ENCODE assay signal across 8 cellular contexts in genomic region chr14:93183596-93184317, GRCh38. TPM values are rescaled to one million over a fixed set of nuclear protein-coding genes. Genes with fewer than 3 reads are reported as not detected.
DNase-seq lines count a peak whose midpoint lies in the region; ATAC-seq and TF ChIP-seq lines count a peak whose summit lies in the region.

No MANE protein-coding gene starts in this region.

- no peak for TF ChIP-seq CTCF in BJ (IDR thresholded peaks at IDR 0.05; ENCODE audit: insufficient read depth, low read depth, low read length)

- no peaks in the 10 kb centered on the region for H3K27me3 ChIP-seq in BJ (ENCODE audit: control insufficient read depth, insufficient read depth, low read length)

- H3K36me3 Mint-ChIP-seq in IgD-negative memory B cell, result no peaks in the 10 kb centered on the region
- peaks cover 0 to 26% (median 1%) of the 10 kb centered on the region in 3 donors for H3K36me3 Mint-ChIP-seq in naive thymus-derived CD8-positive, alpha-beta T cell

- peak overlapping the region; percentile 86 to 93 (median 90) for H3K4me3 Mint-ChIP-seq in IgD-negative memory B cell
- H3K4me3 Mint-ChIP-seq in naive thymus-derived CD8-positive, alpha-beta T cell, result peak overlapping the region; percentile 81 to 95 (median 87)

- H3K27ac Mint-ChIP-seq in IgD-negative memory B cell, result peak overlapping the region; percentile 80 to 97 (median 93)
- peak overlapping the region; percentile 77 to 95 (median 92) for H3K27ac Mint-ChIP-seq in naive thymus-derived CD8-positive, alpha-beta T cell

- no peaks in the 10 kb centered on the region; the same call in none of the 2 replicates for H3K36me3 ChIP-seq in BJ (ENCODE audit: control insufficient read depth, insufficient read depth, low read length)

- no peak for DNase-seq in BJ (ENCODE audit: low read depth)
- no peak for DNase-seq in naive thymus-derived CD8-positive, alpha-beta T cell
- DNase-seq in stimulated activated CD8-positive, alpha-beta memory T cell treated with anti-CD3 and anti-CD28 coated beads, Interleukin-4, amount 100 ng/mL, for 48 hours, result no peak
- DNase-seq in NCI-H146 treated with DMSO at 0.1 percent for 48 hours (lab: John Stamatoyannopoulos, UW; ENCODE audit: unreplicated experiment), result no peak

- no peaks in the 10 kb centered on the region for H3K27me3 Mint-ChIP-seq in IgD-negative memory B cell
- no peaks in the 10 kb centered on the region for H3K27me3 Mint-ChIP-seq in naive thymus-derived CD8-positive, alpha-beta T cell

- ATAC-seq in naive thymus-derived CD8-positive, alpha-beta T cell, result no peak
- ATAC-seq in HG03280 (IDR thresholded peaks at IDR 0.05; ENCODE audit: unreplicated experiment) (no peak), GM19035 (IDR thresholded peaks at IDR 0.05; ENCODE audit: unreplicated experiment) (no peak)

- H3K4me1 Mint-ChIP-seq in IgD-negative memory B cell, result peaks cover 21 to 30% (median 24%) of the 10 kb centered on the region in 3 donors
- peaks cover 16 to 40% (median 36%) of the 10 kb centered on the region in 4 donors for H3K4me1 Mint-ChIP-seq in naive thymus-derived CD8-positive, alpha-beta T cell

- H3K27ac ChIP-seq in cingulate gyrus (ENCODE audit: low read depth, low read length), result peak overlapping the region; percentile 96

- no peaks in the 10 kb centered on the region for H3K9me3 Mint-ChIP-seq in IgD-negative memory B cell
- H3K9me3 Mint-ChIP-seq in naive thymus-derived CD8-positive, alpha-beta T cell, result no peaks in the 10 kb centered on the region

- peak overlapping the region; percentile 99 for H3K4me3 ChIP-seq in BJ (ENCODE audit: low read depth, low read length)

- CTCF ChIA-PET in BJ (lab: Yijun Ruan, JAX), result interaction anchor here (0.6 to 1.0 kb wide), 3 partner anchors 71 to 645 kb away, joined by 3 to 4 read pairs (median 4); no protein-coding TSS in a partner anchor

- POLR2A ChIA-PET in BJ (lab: Charles Lee), result no interaction called here
- POLR2A ChIA-PET in naive thymus-derived CD8-positive, alpha-beta T cell (lab: Charles Lee), result interaction anchor here (1.0 to 2.6 kb wide), 10 partner anchors 11 to 390 kb away, joined by 3 to 36 read pairs (median 6); partner anchors contain the start of genes GOLGA5, GON7, ITPK1 and UBR7

RNA-seq across cellular contexts. Expression of gene MOAP1, which starts 0.9 kb away (rescaled TPM):
- polyA plus RNA-seq in BJ (2011; rRNA removed) (15.5 and 20.0 TPM in 2 replicates), IgD-negative memory B cell (53.8 TPM)
- 4.0 TPM in 2 replicates for polyA minus RNA-seq in BJ (2011; rRNA and poly(A)+ RNA removed)
- 10 to 100 TPM; 58.3 to 58.7 TPM for total RNA-seq in naive thymus-derived CD8-positive, alpha-beta T cell
- polyA plus RNA-seq in naive thymus-derived CD8-positive, alpha-beta T cell, result 10 to 100 TPM; 56.8 to 75.0 (median 72.2) TPM

RNA-seq across cellular contexts. Expression of gene LYSET, which starts 1.4 kb away (rescaled TPM):
- 6.8 and 12.8 TPM in 2 replicates for polyA plus RNA-seq in BJ (2011; rRNA removed)
- 1.9 and 3.7 TPM in 2 replicates for polyA minus RNA-seq in BJ (2011; rRNA and poly(A)+ RNA removed)
- polyA plus RNA-seq in IgD-negative memory B cell, result 28.8 TPM
- 10 to 100 TPM; 17.4 to 21.7 TPM for total RNA-seq in naive thymus-derived CD8-positive, alpha-beta T cell
- polyA plus RNA-seq in naive thymus-derived CD8-positive, alpha-beta T cell, result 10 to 100 TPM; 33.8 to 46.0 (median 42.1) TPM

RNA-seq across cellular contexts. Expression of gene GON7, which starts 23.1 kb away (rescaled TPM):
- polyA plus RNA-seq in BJ (2011; rRNA removed) (4.5 and 7.7 TPM in 2 replicates), IgD-negative memory B cell (31.5 TPM)
- polyA minus RNA-seq in BJ (2011; rRNA and poly(A)+ RNA removed), result 0.76 and 1.1 TPM in 2 replicates
- 1 to 10 TPM; 7.0 to 7.1 TPM for total RNA-seq in naive thymus-derived CD8-positive, alpha-beta T cell
- polyA plus RNA-seq in naive thymus-derived CD8-positive, alpha-beta T cell, result 10 to 100 TPM in 2 of 3 donors, 1 to 10 TPM in 1; 9.5 to 18.8 (median 17.4) TPM

RNA-seq across cellular contexts. Expression of gene UBR7, which starts 23.3 kb away (rescaled TPM):
- polyA plus RNA-seq in BJ (2011; rRNA removed) (25.4 and 30.3 TPM in 2 replicates), IgD-negative memory B cell (39.2 TPM)
- polyA minus RNA-seq in BJ (2011; rRNA and poly(A)+ RNA removed), result 6.3 and 6.6 TPM in 2 replicates
- 10 to 100 TPM; 13.7 to 13.8 TPM for total RNA-seq in naive thymus-derived CD8-positive, alpha-beta T cell
- polyA plus RNA-seq in naive thymus-derived CD8-positive, alpha-beta T cell, result 10 to 100 TPM; 24.9 to 28.2 (median 26.1) TPM
